In the genomic region with DNA sequence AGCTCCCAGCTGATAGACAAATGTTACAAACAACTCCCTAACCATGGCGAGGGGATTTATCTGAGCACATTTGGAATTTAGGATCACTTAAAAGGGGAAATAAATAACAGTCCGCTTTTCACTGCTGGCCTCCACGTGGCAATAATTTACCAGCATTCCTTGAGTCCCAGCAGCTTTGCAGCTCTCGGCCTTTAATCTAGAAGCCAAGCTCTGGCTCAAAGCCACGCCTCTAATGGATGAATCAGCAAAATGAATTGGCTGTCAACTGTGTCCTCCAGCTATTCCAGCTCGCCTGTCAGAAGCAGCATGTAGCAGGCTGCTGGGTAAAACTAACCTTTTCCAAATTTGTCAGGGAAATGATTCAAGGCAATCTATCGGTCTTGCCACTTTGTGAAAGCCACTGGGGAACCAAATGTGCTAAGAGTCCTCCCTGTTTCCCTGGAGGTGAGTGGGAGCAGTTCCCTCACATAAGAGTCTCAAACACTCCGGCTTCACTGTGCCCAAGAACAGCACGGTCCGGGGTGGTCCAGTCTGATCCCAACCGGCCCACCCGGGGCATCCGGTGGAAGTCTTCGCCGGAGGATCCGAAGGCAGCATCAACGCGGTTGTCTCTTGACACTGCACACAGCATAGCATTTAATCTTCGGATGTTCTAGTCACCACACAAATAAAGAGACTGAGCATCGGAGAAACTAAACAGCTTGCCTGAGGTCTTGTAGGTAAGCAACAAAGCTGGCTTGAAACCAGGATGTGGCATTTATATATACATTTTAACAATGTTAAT, we compare ENCODE assay signal across 8 cellular contexts.
DNase-seq lines count a peak whose midpoint lies in the region; ATAC-seq and TF ChIP-seq lines count a peak whose summit lies in the region.

No MANE protein-coding gene starts in this region.

- H3K9me3 ChIP-seq in subcutaneous abdominal adipose tissue (ENCODE audit: control insufficient read depth in 5 of 5, low read length in 5 of 5): no peaks in the 10 kb centered on the region

- DNase-seq in ELR (ENCODE audit: low read depth) (peak; percentile 89), NCI-H69 (lab: John Stamatoyannopoulos, UW) (peak; percentile 72), kidney epithelial cell (ENCODE audit: low read depth) (peak; percentile 88)

- peaks cover 9 to 46% (median 38%) of the 10 kb centered on the region in 5 donors for H3K4me1 ChIP-seq in subcutaneous abdominal adipose tissue (ENCODE audit: control insufficient read depth in 5 of 5, insufficient read depth in 5 of 5, low read length in 5 of 5)

- H3K4me3 ChIP-seq in kidney epithelial cell (ENCODE audit: low read depth, low read length) (no peak overlapping the region), subcutaneous abdominal adipose tissue (ENCODE audit: low read depth in 1 of 5, low read length in 5 of 5) (peak overlapping the region; percentile 42 to 83 (median 64))

- ATAC-seq in GM21737 (IDR thresholded peaks at IDR 0.05; ENCODE audit: unreplicated experiment) (no peak), HG02798 (IDR thresholded peaks at IDR 0.05; ENCODE audit: poor library complexity, unreplicated experiment) (no peak), HG02588 (IDR thresholded peaks at IDR 0.05; ENCODE audit: unreplicated experiment) (no peak)

- H3K9ac ChIP-seq in subcutaneous abdominal adipose tissue (ENCODE audit: low read length in 5 of 5): peak overlapping the region; percentile 26 to 88 (median 64)

- TF ChIP-seq CTCF in kidney epithelial cell (IDR thresholded peaks at IDR 0.05; ENCODE audit: insufficient read depth, low read length, poor library complexity, severe bottlenecking): no peak

- H3K27me3 ChIP-seq in kidney epithelial cell (ENCODE audit: control insufficient read depth, insufficient read depth, low read length): no peaks in the 10 kb centered on the region
- H3K27me3 ChIP-seq in subcutaneous abdominal adipose tissue (ENCODE audit: control insufficient read depth in 5 of 5, insufficient read depth in 4 of 5, low read length in 5 of 5): no peaks in the 10 kb centered on the region

- H3K36me3 ChIP-seq in kidney epithelial cell (ENCODE audit: control insufficient read depth, insufficient read depth, low read length) (no peaks in the 10 kb centered on the region), subcutaneous abdominal adipose tissue (ENCODE audit: control insufficient read depth in 5 of 5, insufficient read depth in 5 of 5, low read length in 5 of 5) (peaks cover under 1 to 15% (median 4%) of the 10 kb centered on the region in 5 donors)

- H3K27ac ChIP-seq in cingulate gyrus (ENCODE audit: low read depth, low read length): peak overlapping the region; percentile 49
- H3K27ac ChIP-seq in subcutaneous abdominal adipose tissue (ENCODE audit: low read depth, low read length): peak overlapping the region; percentile 92
